30 cellular contexts compared by ENCODE assay signal in genomic region chr12:14187966-14188365, GRCh38.
"Had no signal": no experiment of that assay in that cellular context is flagged by ENCODE, and none has a peak within 500 bp of the region (broad histone marks: within the 10 kb centered on the region; RNA-seq: fewer than 3 reads in every experiment).

No MANE protein-coding gene starts in this region.

- FAIRE-seq: astrocyte, colon, frontal cortex had no signal

- H3K27me3 ChIP-seq: brain microvascular endothelial cell, dorsolateral prefrontal cortex had no signal

- ATAC-seq: activated CD4-positive, CD25-positive, alpha-beta regulatory T cell treated with anti-CD3 and anti-CD28 coated beads, Interleukin-2, amount 50 U/mL, for 24 hours; activated CD8-positive, alpha-beta memory T cell treated with anti-CD3 and anti-CD28 coated beads, Interleukin-2, amount 10 ng/mL, durations not matched to agents 7 days and 5 days; activated CD8-positive, alpha-beta T cell treated with anti-CD3 and anti-CD28 coated beads, Interleukin-2, amount 10 ng/mL, durations not matched to agents 7 days and 5 days; activated T-cell treated with anti-CD3 and anti-CD28 coated beads, Interleukin-2, amount 50 U/mL, for 72 hours; esophagus mucosa had no signal

- H3K36me3 ChIP-seq: brain microvascular endothelial cell, WERI-Rb-1 had no signal

- H3K27ac ChIP-seq: brain microvascular endothelial cell, dorsolateral prefrontal cortex, WERI-Rb-1 had no signal

- H3K4me3 ChIP-seq: dorsolateral prefrontal cortex had no signal

- DNase-seq: activated B cell treated with CpG ODN at 0.5 μM for 24 hours; activated CD4-positive, alpha-beta T cell treated with anti-CD3 and anti-CD28 coated beads for 48 hours; activated CD4-positive, alpha-beta T cell treated with anti-CD3 and anti-CD28 coated beads, Interleukin-2, amount 50 U/mL, for 1 hour; activated CD4-positive, alpha-beta T cell treated with anti-CD3 and anti-CD28 coated beads, Interleukin-2, amount 50 U/mL, for 48 hours; activated CD8-positive, alpha-beta memory T cell treated with anti-CD3 and anti-CD28 coated beads, Interleukin-2, amount 10 ng/mL, durations not matched to agents 7 days and 5 days; activated CD8-positive, alpha-beta memory T cell treated with anti-CD3 and anti-CD28 coated beads, Interleukin-2, amount 50 U/mL, for 48 hours; activated CD8-positive, alpha-beta T cell treated with anti-CD3 and anti-CD28 coated beads, Interleukin-2, amount 10 ng/mL, durations not matched to agents 7 days and 5 days; activated gamma-delta T cell treated with Interleukin-2 at 50 U/mL for 16 hours; activated naive CD4-positive, alpha-beta T cell treated with anti-CD3 and anti-CD28 coated beads, Interleukin-2, amount 50 U/mL, for 16 hours; activated naive CD4-positive, alpha-beta T cell treated with Interleukin-2 at 50 U/mL for 16 hours; activated T-cell treated with anti-CD3 and anti-CD28 coated beads for 4 hours; activated T-cell treated with anti-CD3 and anti-CD28 coated beads, Interleukin-2, amount 50 U/mL, for 24 hours; activated T-cell treated with anti-CD3 and anti-CD28 coated beads, Interleukin-2, amount 50 U/mL, for 72 hours; amniotic stem cell; anterior cingulate cortex; brain microvascular endothelial cell; caudate nucleus; dorsolateral prefrontal cortex; effector memory CD4-positive, alpha-beta T cell; endodermal cell; foreskin fibroblast; head of caudate nucleus; T-helper 1 cell; T-helper 2 cell; WERI-Rb-1 had no signal
